In the genomic region with DNA sequence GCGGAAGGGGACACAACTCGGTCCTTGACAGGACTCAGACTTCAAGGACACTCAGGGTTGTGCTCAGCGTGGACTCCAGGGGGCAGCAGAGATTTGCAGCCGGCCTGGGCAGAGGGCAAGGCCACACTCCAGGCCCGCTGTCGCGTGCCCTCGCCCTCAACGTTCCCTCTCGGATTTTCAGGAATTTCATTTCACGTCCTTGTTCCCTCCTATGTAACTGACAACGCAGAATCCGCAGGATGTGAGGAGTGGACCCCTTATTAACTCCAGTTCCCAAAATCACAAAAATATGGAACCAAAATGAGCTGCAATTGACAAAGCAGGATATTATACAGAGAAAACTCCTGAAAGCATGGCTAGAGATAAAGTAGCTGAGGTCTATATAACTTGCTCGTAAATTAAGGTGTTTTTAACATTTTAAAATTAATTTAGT, we compare ENCODE assay signal across 8 cellular contexts. TPM values are rescaled to one million over a fixed set of nuclear protein-coding genes. Genes with fewer than 3 reads are reported as not detected.
DNase-seq lines count a peak whose midpoint lies in the region; ATAC-seq, FAIRE-seq and TF ChIP-seq lines count a peak whose summit lies in the region.

No MANE protein-coding gene starts in this region.

- ATAC-seq in GM21367 (IDR thresholded peaks at IDR 0.05; ENCODE audit: unreplicated experiment) (peak; percentile 98), HG03565 (IDR thresholded peaks at IDR 0.05; ENCODE audit: unreplicated experiment) (peak; percentile 87), upper lobe of left lung (ENCODE audit: low FRiP score in 2 of 2) (peak; percentile 92 to 98)

- 11% methylated on average over 14 of the region's 14 CpGs for WGBS in upper lobe of left lung, 2 donors

- H3K9me3 ChIP-seq in upper lobe of left lung: no peaks in the 10 kb centered on the region

- H3K4me1 Mint-ChIP-seq in activated T-helper 1 cell treated with anti-CD3 and anti-CD28 coated beads, Interleukin-12 subunit alpha, Interleukin-12 subunit beta, Interleukin-2, Interleukin-4 antibody, amounts not matched to agents 30 ng/mL and 10 ng/mL and 1 ng/mL, durations not matched to agents 14 hours and 24 hours and 36 hours (ENCODE audit: low read depth): no peaks in the 10 kb centered on the region
- H3K4me1 Mint-ChIP-seq in osteocyte (ENCODE audit: unreplicated experiment): peaks cover 6% of the 10 kb centered on the region

- H3K27me3 Mint-ChIP-seq in activated T-helper 1 cell treated with anti-CD3 and anti-CD28 coated beads, Interleukin-12 subunit alpha, Interleukin-12 subunit beta, Interleukin-2, Interleukin-4 antibody, amounts not matched to agents 30 ng/mL and 10 ng/mL and 1 ng/mL, durations not matched to agents 14 hours and 24 hours and 36 hours (ENCODE audit: insufficient read depth): peaks cover 14% of the 10 kb centered on the region
- H3K27me3 Mint-ChIP-seq in osteocyte (ENCODE audit: unreplicated experiment): peaks cover 21% of the 10 kb centered on the region

- H3K36me3 Mint-ChIP-seq in activated T-helper 1 cell treated with anti-CD3 and anti-CD28 coated beads, Interleukin-12 subunit alpha, Interleukin-12 subunit beta, Interleukin-2, Interleukin-4 antibody, amounts not matched to agents 30 ng/mL and 10 ng/mL and 1 ng/mL, durations not matched to agents 14 hours and 24 hours and 36 hours (ENCODE audit: low read depth): no peaks in the 10 kb centered on the region
- no peaks in the 10 kb centered on the region for H3K36me3 Mint-ChIP-seq in osteocyte (ENCODE audit: unreplicated experiment)

- no peaks in the 10 kb centered on the region for H3K36me3 ChIP-seq in upper lobe of left lung

- TF ChIP-seq CTCF in fibroblast of villous mesenchyme (IDR thresholded peaks at IDR 0.05; ENCODE audit: insufficient read depth, low read depth, low read length) (peak; percentile 97), osteocyte (IDR thresholded peaks at IDR 0.05) (peak; percentile 98), upper lobe of left lung (IDR thresholded peaks at IDR 0.05) (peak; percentile 80 to 92 (median 88))

- no peaks in the 10 kb centered on the region for H3K9me3 Mint-ChIP-seq in activated T-helper 1 cell treated with anti-CD3 and anti-CD28 coated beads, Interleukin-12 subunit alpha, Interleukin-12 subunit beta, Interleukin-2, Interleukin-4 antibody, amounts not matched to agents 30 ng/mL and 10 ng/mL and 1 ng/mL, durations not matched to agents 14 hours and 24 hours and 36 hours
- no peaks in the 10 kb centered on the region for H3K9me3 Mint-ChIP-seq in osteocyte (ENCODE audit: unreplicated experiment)

- peak; percentile 19 for DNase-seq in DMS153 (lab: John Stamatoyannopoulos, UW)
- DNase-seq in RCC 7860 (ENCODE audit: low spot score): peak; percentile 20
- DNase-seq in activated T-helper 1 cell treated with anti-CD3 and anti-CD28 coated beads, Interleukin-12 subunit alpha, Interleukin-12 subunit beta, Interleukin-2, Interleukin-4 antibody, amounts not matched to agents 30 ng/mL and 10 ng/mL and 1 ng/mL, durations not matched to agents 14 hours and 24 hours and 36 hours (ENCODE audit: low spot score): peak; percentile 31
- peak; percentile 69 for DNase-seq in fibroblast of villous mesenchyme (ENCODE audit: low read depth)
- peak; percentile 90 for DNase-seq in osteocyte (ENCODE audit: extremely low spot score, unreplicated experiment)
- peak; percentile 77 to 82 for DNase-seq in upper lobe of left lung

- intact Hi-C loops in activated T-helper 1 cell treated with anti-CD3 and anti-CD28 coated beads, Interleukin-12 subunit alpha, Interleukin-12 subunit beta, Interleukin-2, Interleukin-4 antibody, amounts not matched to agents 30 ng/mL and 10 ng/mL and 1 ng/mL, durations not matched to agents 14 hours and 24 hours and 36 hours (cut with micrococcal nuclease): loop anchor here (1.0 kb wide), 3 partner anchors 135 to 324 kb away; no protein-coding TSS in a partner anchor

- no peaks in the 10 kb centered on the region for H3K27me3 ChIP-seq in upper lobe of left lung

- no peak for FAIRE-seq in RCC 7860 (lab: Jason Lieb, UNC)

- TF ChIP-seq POLR2A in upper lobe of left lung (IDR thresholded peaks at IDR 0.05): no peak

- H3K27ac Mint-ChIP-seq in activated T-helper 1 cell treated with anti-CD3 and anti-CD28 coated beads, Interleukin-12 subunit alpha, Interleukin-12 subunit beta, Interleukin-2, Interleukin-4 antibody, amounts not matched to agents 30 ng/mL and 10 ng/mL and 1 ng/mL, durations not matched to agents 14 hours and 24 hours and 36 hours: no peak overlapping the region
- H3K27ac Mint-ChIP-seq in osteocyte (ENCODE audit: unreplicated experiment): no peak overlapping the region

- peaks cover 0 to 6% (median 0%) of the 10 kb centered on the region in 4 donors for H3K4me1 ChIP-seq in upper lobe of left lung

- H3K27ac ChIP-seq in upper lobe of left lung: no peak overlapping the region

- H3K4me3 Mint-ChIP-seq in activated T-helper 1 cell treated with anti-CD3 and anti-CD28 coated beads, Interleukin-12 subunit alpha, Interleukin-12 subunit beta, Interleukin-2, Interleukin-4 antibody, amounts not matched to agents 30 ng/mL and 10 ng/mL and 1 ng/mL, durations not matched to agents 14 hours and 24 hours and 36 hours: no peak overlapping the region
- no peak overlapping the region for H3K4me3 Mint-ChIP-seq in osteocyte (ENCODE audit: unreplicated experiment)

- H3K4me3 ChIP-seq in fibroblast of villous mesenchyme (ENCODE audit: low read depth, low read length) (no peak overlapping the region), upper lobe of left lung (no peak overlapping the region)

- no peak for TF ChIP-seq EP300 in upper lobe of left lung (IDR thresholded peaks at IDR 0.05)

RNA-seq across cellular contexts. Expression of gene DCTD, which starts 21.0 kb away (rescaled TPM):
- total RNA-seq in activated T-helper 1 cell treated with anti-CD3 and anti-CD28 coated beads, Interleukin-12 subunit alpha, Interleukin-12 subunit beta, Interleukin-2, Interleukin-4 antibody, amounts not matched to agents 30 ng/mL and 10 ng/mL and 1 ng/mL, durations not matched to agents 14 hours and 24 hours and 36 hours: 122 and 131 TPM in 2 replicates
- 80.9 and 116 TPM in 2 replicates for total RNA-seq in fibroblast of villous mesenchyme
- total RNA-seq in osteocyte: 122 and 126 TPM in 2 replicates
- total RNA-seq in upper lobe of left lung: 10 to 100 TPM; 31.2 to 96.4 (median 70.7) TPM

Comparison
In these comparisons a context has a peak if more than half of its experiments do, and no peak if none do; other contexts are left out.
1. DNase-seq: peak in every context shown above with its lines; median percentile 90 in osteocyte; 80 in upper lobe of left lung; 69 in fibroblast of villous mesenchyme; 31 in activated T-helper 1 cell treated with anti-CD3 and anti-CD28 coated beads, Interleukin-12 subunit alpha, Interleukin-12 subunit beta, Interleukin-2, Interleukin-4 antibody, amounts not matched to agents 30 ng/mL and 10 ng/mL and 1 ng/mL, durations not matched to agents 14 hours and 24 hours and 36 hours; 20 in RCC 7860; 19 in DMS153.